In the genomic region with DNA sequence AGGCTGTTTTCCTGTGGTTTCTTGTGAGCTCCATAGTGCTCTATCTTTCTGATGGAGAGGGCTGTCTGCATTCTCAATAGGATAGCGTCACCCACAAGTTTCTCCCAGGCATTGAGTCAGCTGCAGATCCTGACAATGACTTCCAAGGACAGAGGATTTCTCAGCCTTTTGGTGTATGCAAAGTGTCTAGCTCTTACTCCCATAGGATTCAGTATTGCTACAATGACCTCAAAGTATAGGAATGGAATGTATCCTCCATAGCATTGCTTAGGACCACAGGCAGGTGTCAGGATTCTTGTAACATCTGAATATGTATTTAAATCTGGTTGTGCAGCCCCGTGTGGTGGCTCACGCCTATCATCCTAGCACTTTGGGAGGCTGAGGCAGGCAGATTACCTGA, we compare ENCODE assay signal across 34 cellular contexts. TPM values are rescaled to one million over a fixed set of nuclear protein-coding genes. Genes with fewer than 3 reads are reported as not detected.
"Had no signal": no experiment of that assay in that cellular context is flagged by ENCODE, and none has a peak within 500 bp of the region (broad histone marks: within the 10 kb centered on the region; RNA-seq: fewer than 3 reads in every experiment).

No MANE protein-coding gene starts in this region.

- H3K4me1 Mint-ChIP-seq: activated CD4-positive, alpha-beta T cell treated with anti-CD3 and anti-CD28 coated beads, Interleukin-2, amount 10 ng/mL, durations not matched to agents 24 days and 14 days; central memory CD8-positive, alpha-beta T cell had no signal

- H3K27ac ChIP-seq: heart right ventricle, left lung, lower lobe of right lung, thoracic aorta, uterus had no signal

- H3K36me3 ChIP-seq: heart right ventricle, left lung, lower lobe of right lung, thoracic aorta, uterus had no signal

- H3K4me1 ChIP-seq: left lung, lower lobe of right lung, uterus had no signal

- H3K36me3 Mint-ChIP-seq: activated CD4-positive, alpha-beta memory T cell treated with anti-CD3 and anti-CD28 coated beads for 36 hours; natural killer cell treated with Interleukin-12 subunit alpha and Interleukin-12 subunit beta and Interleukin-15 and Interleukin-18, amount 100 ng/mL, for 72 hours; type B pancreatic cell had no signal

- H3K9me3 Mint-ChIP-seq: activated CD4-positive, alpha-beta memory T cell treated with anti-CD3 and anti-CD28 coated beads for 36 hours; activated CD4-positive, alpha-beta T cell treated with anti-CD3 and anti-CD28 coated beads, Interleukin-2, amount 10 ng/mL, durations not matched to agents 24 days and 14 days; activated T-helper 1 cell treated with anti-CD3 and anti-CD28 coated beads, Interleukin-12 subunit alpha, Interleukin-12 subunit beta, Interleukin-2, Interleukin-4 antibody, amounts not matched to agents 30 ng/mL and 10 ng/mL and 1 ng/mL, durations not matched to agents 14 hours and 24 hours and 36 hours; central memory CD8-positive, alpha-beta T cell; dendritic cell treated with granulocyte-macrophage colony-stimulating factor and Interleukin-4, amounts not matched to agents 40 ng/mL and 50 ng/mL, for 4 days; natural killer cell treated with Interleukin-12 subunit alpha and Interleukin-12 subunit beta and Interleukin-15 and Interleukin-18, amount 100 ng/mL, for 72 hours; stimulated activated naive CD8-positive, alpha-beta T cell treated with anti-CD3 and anti-CD28 coated beads, Interleukin-15, Interleukin-2, amounts not matched to agents 100 ng/mL and 50 ng/mL, for 24 hours; type B pancreatic cell had no signal

- H3K27me3 ChIP-seq: heart right ventricle, uterus had no signal

- H3K27me3 Mint-ChIP-seq: central memory CD8-positive, alpha-beta T cell; type B pancreatic cell had no signal

- H3K4me3 ChIP-seq: heart right ventricle, left lung, lower lobe of right lung, mucosa of descending colon, thoracic aorta, uterus had no signal

- DNase-seq: activated CD4-positive, alpha-beta memory T cell treated with anti-CD3 and anti-CD28 coated beads for 36 hours; activated CD4-positive, alpha-beta T cell treated with anti-CD3 and anti-CD28 coated beads, Interleukin-2, amount 10 ng/mL, durations not matched to agents 24 days and 14 days; activated CD4-positive, CD25-positive, alpha-beta regulatory T cell treated with anti-CD3 and anti-CD28 coated beads, Interleukin-2, amount 50 U/mL, for 72 hours; activated CD8-positive, alpha-beta memory T cell treated with anti-CD3 and anti-CD28 coated beads, Interleukin-2, amount 50 U/mL, for 4 hours; activated effector memory CD4-positive, alpha-beta T cell treated with anti-CD3 and anti-CD28 coated beads, Interleukin-2, amount 50 U/mL, for 16 hours; activated naive CD4-positive, alpha-beta T cell treated with anti-CD3 and anti-CD28 coated beads, Interleukin-2, amount 50 U/mL, for 16 hours; activated T-cell treated with anti-CD3 and anti-CD28 coated beads, Interleukin-2, amount 50 U/mL, for 1 hour; endodermal cell; heart right ventricle; kidney glomerular epithelial cell; left lung; lower lobe of right lung; mucosa of descending colon; right cardiac atrium; stimulated activated CD4-positive, alpha-beta T cell treated with anti-CD3 and anti-CD28 coated beads, Interleukin-4, amount 100 ng/mL, for 1 hour; T-helper 9 cell; uterus had no signal

- H3K4me3 Mint-ChIP-seq: activated CD4-positive, alpha-beta memory T cell treated with anti-CD3 and anti-CD28 coated beads for 36 hours; activated CD4-positive, alpha-beta T cell treated with anti-CD3 and anti-CD28 coated beads, Interleukin-2, amount 10 ng/mL, durations not matched to agents 24 days and 14 days; activated T-helper 1 cell treated with anti-CD3 and anti-CD28 coated beads, Interleukin-12 subunit alpha, Interleukin-12 subunit beta, Interleukin-2, Interleukin-4 antibody, amounts not matched to agents 30 ng/mL and 10 ng/mL and 1 ng/mL, durations not matched to agents 14 hours and 24 hours and 36 hours; central memory CD8-positive, alpha-beta T cell; dendritic cell treated with granulocyte-macrophage colony-stimulating factor and Interleukin-4, amounts not matched to agents 40 ng/mL and 50 ng/mL, for 4 days; endodermal cell; natural killer cell treated with Interleukin-12 subunit alpha and Interleukin-12 subunit beta and Interleukin-15 and Interleukin-18, amount 100 ng/mL, for 72 hours; stimulated activated naive CD8-positive, alpha-beta T cell treated with anti-CD3 and anti-CD28 coated beads, Interleukin-15, Interleukin-2, amounts not matched to agents 100 ng/mL and 50 ng/mL, for 24 hours; type B pancreatic cell had no signal

- H3K27ac Mint-ChIP-seq: activated CD4-positive, alpha-beta memory T cell treated with anti-CD3 and anti-CD28 coated beads for 36 hours; activated CD4-positive, alpha-beta T cell treated with anti-CD3 and anti-CD28 coated beads, Interleukin-2, amount 10 ng/mL, durations not matched to agents 24 days and 14 days; activated T-helper 1 cell treated with anti-CD3 and anti-CD28 coated beads, Interleukin-12 subunit alpha, Interleukin-12 subunit beta, Interleukin-2, Interleukin-4 antibody, amounts not matched to agents 30 ng/mL and 10 ng/mL and 1 ng/mL, durations not matched to agents 14 hours and 24 hours and 36 hours; dendritic cell treated with granulocyte-macrophage colony-stimulating factor and Interleukin-4, amounts not matched to agents 40 ng/mL and 50 ng/mL, for 4 days; endodermal cell; natural killer cell treated with Interleukin-12 subunit alpha and Interleukin-12 subunit beta and Interleukin-15 and Interleukin-18, amount 100 ng/mL, for 72 hours; stimulated activated naive CD8-positive, alpha-beta T cell treated with anti-CD3 and anti-CD28 coated beads, Interleukin-15, Interleukin-2, amounts not matched to agents 100 ng/mL and 50 ng/mL, for 24 hours; type B pancreatic cell had no signal

- H3K9me3 ChIP-seq: heart right ventricle, left lung, lower lobe of right lung, mucosa of descending colon, thoracic aorta, uterus had no signal

- ATAC-seq: esophagus mucosa; left lung; lower lobe of right lung; mucosa of descending colon; natural killer cell treated with Interleukin-12 subunit alpha and Interleukin-12 subunit beta and Interleukin-15 and Interleukin-18, amount 100 ng/mL, for 72 hours; right cardiac atrium had no signal

RNA-seq across cellular contexts. Expression of a gene that starts 32.3 kb away (rescaled TPM):
- total RNA-seq: activated CD4-positive, alpha-beta memory T cell treated with anti-CD3 and anti-CD28 coated beads for 36 hours; activated CD4-positive, alpha-beta T cell treated with anti-CD3 and anti-CD28 coated beads, Interleukin-2, amount 10 ng/mL, durations not matched to agents 24 days and 14 days; activated CD8-positive, alpha-beta memory T cell treated with anti-CD3 and anti-CD28 coated beads for 36 hours; activated T-helper 1 cell treated with anti-CD3 and anti-CD28 coated beads, Interleukin-12 subunit alpha, Interleukin-12 subunit beta, Interleukin-2, Interleukin-4 antibody, amounts not matched to agents 30 ng/mL and 10 ng/mL and 1 ng/mL, durations not matched to agents 14 hours and 24 hours and 36 hours; bronchial epithelial cell; endodermal cell; esophagus mucosa; glomerular endothelial cell; heart right ventricle; left lung; lower lobe of right lung; mesenteric fat pad; mucosa of descending colon; myocyte; natural killer cell treated with Interleukin-12 subunit alpha and Interleukin-12 subunit beta and Interleukin-15 and Interleukin-18, amount 100 ng/mL, for 72 hours; omental fat pad; right cardiac atrium; skeletal muscle tissue; subcutaneous adipose tissue; T-helper 1 cell treated with Interleukin-12 subunit alpha and Interleukin-12 subunit beta and Interleukin-4 antibody, amounts not matched to agents 30 ng/mL and 1 ng/mL, for 36 hours; thoracic aorta; uterus had no signal
- polyA plus RNA-seq: heart right ventricle, right cardiac atrium had no signal
